ENCODE assay signal across 8 cellular contexts in genomic region chr5:159773062-159773924, GRCh38.
DNase-seq lines count a peak whose midpoint lies in the region; ATAC-seq and TF ChIP-seq lines count a peak whose summit lies in the region.

No MANE protein-coding gene starts in this region.

- peaks cover 5% of the 10 kb centered on the region for H3K4me1 Mint-ChIP-seq in CD4-positive, alpha-beta T cell (ENCODE audit: low read depth)

- H3K27ac Mint-ChIP-seq in CD4-positive, alpha-beta T cell, result no peak overlapping the region

- H3K9me3 Mint-ChIP-seq in CD4-positive, alpha-beta T cell, result no peaks in the 10 kb centered on the region

- H3K36me3 ChIP-seq in suprapubic skin, result no peaks in the 10 kb centered on the region

- no peak for TF ChIP-seq CTCF in CD4-positive, alpha-beta T cell (IDR thresholded peaks at IDR 0.05)
- TF ChIP-seq CTCF in RWPE1 (conservative IDR thresholded peaks at IDR 0.05; ENCODE audit: low read depth) (peak; percentile 35), omental fat pad (IDR thresholded peaks at IDR 0.05) (no peak), suprapubic skin (IDR thresholded peaks at IDR 0.05) (no peak)

- no peaks in the 10 kb centered on the region for H3K36me3 Mint-ChIP-seq in CD4-positive, alpha-beta T cell (ENCODE audit: low read depth)

- ATAC-seq in CD4-positive, alpha-beta T cell (ENCODE audit: poor library complexity), result peak; percentile 57
- ATAC-seq in GM19351 (IDR thresholded peaks at IDR 0.05; ENCODE audit: unreplicated experiment), result peak; percentile 94
- peak; percentile 91 for ATAC-seq in HG03457 (IDR thresholded peaks at IDR 0.05; ENCODE audit: unreplicated experiment)
- peak; percentile 96 for ATAC-seq in omental fat pad (ENCODE audit: low FRiP score)

- H3K4me3 ChIP-seq in suprapubic skin, result peak overlapping the region; percentile 35

- peaks cover 12% of the 10 kb centered on the region for H3K4me1 ChIP-seq in suprapubic skin

- intact Hi-C loops in CD4-positive, alpha-beta T cell (cut with DNase I, micrococcal nuclease), result no loop called here

- 5% methylated on average over 24 of the region's 71 CpGs for whole genome bisulfite sequencing in suprapubic skin

- H3K9me3 ChIP-seq in CD4-positive, alpha-beta T cell (ENCODE audit: control insufficient read depth, low read length), result no peaks in the 10 kb centered on the region
- H3K9me3 ChIP-seq in suprapubic skin, result no peaks in the 10 kb centered on the region

- TF ChIP-seq POLR2A in suprapubic skin (IDR thresholded peaks at IDR 0.05), result no peak

- no peak overlapping the region for H3K27ac ChIP-seq in CD4-positive, alpha-beta T cell (ENCODE audit: low read depth, low read length)
- H3K27ac ChIP-seq in RWPE1 (peak overlapping the region; percentile 51), suprapubic skin (no peak overlapping the region)

- peak; percentile 5 to 53 (median 28) for DNase-seq in CD4-positive, alpha-beta T cell
- DNase-seq in RWPE1 (ENCODE audit: low spot score) (peak; percentile 92), globus pallidus (ENCODE audit: low spot score) (peak; percentile 15), omental fat pad (ENCODE audit: low spot score) (peak; percentile 47), suprapubic skin (ENCODE audit: low spot score in 2 of 2) (peak; percentile 80 to 87)
- DNase-seq in activated naive CD4-positive, alpha-beta T cell treated with anti-CD3 and anti-CD28 coated beads, Interleukin-2, amount 50 U/mL, for 16 hours, result peak; percentile 80

- TF ChIP-seq EP300 in suprapubic skin (IDR thresholded peaks at IDR 0.05), result no peak

- peak overlapping the region; percentile 42 for H3K4me3 Mint-ChIP-seq in CD4-positive, alpha-beta T cell

- CTCF ChIA-PET in CD4-positive, alpha-beta T cell (lab: Charles Lee), result no interaction called here
- CTCF ChIA-PET in RWPE1 (lab: Yijun Ruan, JAX), result interaction anchor here (1.0 kb wide), 2 partner anchors 214 to 257 kb away, joined by 3 to 4 read pairs; no protein-coding TSS in a partner anchor

- H3K27me3 Mint-ChIP-seq in CD4-positive, alpha-beta T cell, result peaks cover 34% of the 10 kb centered on the region

- H3K27me3 ChIP-seq in CD4-positive, alpha-beta T cell (ENCODE audit: control insufficient read depth, insufficient read depth, low read length), result peaks cover 13% of the 10 kb centered on the region
- H3K27me3 ChIP-seq in suprapubic skin, result peaks cover 10% of the 10 kb centered on the region

- POLR2A ChIA-PET in CD4-positive, alpha-beta T cell (lab: Charles Lee), result no interaction called here
- POLR2A ChIA-PET in RWPE1 (lab: Yijun Ruan, JAX; ENCODE audit: low non-redundant PET), result no interaction called here

Comparison
In these comparisons a context has a peak if more than half of its experiments do, and no peak if none do; other contexts are left out.
1. DNase-seq: peak in every context shown above with its lines; median percentile 92 in RWPE1; 84 in suprapubic skin; 80 in activated naive CD4-positive, alpha-beta T cell treated with anti-CD3 and anti-CD28 coated beads, Interleukin-2, amount 50 U/mL, for 16 hours; 47 in omental fat pad; 28 in CD4-positive, alpha-beta T cell; 15 in globus pallidus.